In genomic region chr3:132881756-132882409, GRCh38 we compare ENCODE assay signal across 1 cellular context.
TF ChIP-seq lines count a peak whose summit lies in the region.

No MANE protein-coding gene starts in this region.

TF ChIP-seq in IMR-90, 13 proteins besides CTCF, POLR2A, EP300 and RAD21 (continued from another document):
- TF ChIP-seq ELK1 (IDR thresholded peaks at IDR 0.05; ENCODE audit: borderline replicate concordance, low read depth, low read length) (no peak), MAFK (IDR thresholded peaks at IDR 0.05; ENCODE audit: low read depth, low read length) (no peak), BHLHE40 (IDR thresholded peaks at IDR 0.05; ENCODE audit: low read depth, low read length) (no peak), MAZ (IDR thresholded peaks at IDR 0.05; ENCODE audit: borderline replicate concordance, low read depth, low read length) (no peak), CEBPB (IDR thresholded peaks at IDR 0.05; ENCODE audit: low read depth, low read length) (no peak)
